ENCODE assay signal across 17 cellular contexts in genomic region chr11:61364012-61364396, GRCh38. TPM values are rescaled to one million over a fixed set of nuclear protein-coding genes. Genes with fewer than 3 reads are reported as not detected.
A peak's percentile ranks its signal among the peaks of the same experiment; 100 is the strongest.
DNase-seq lines count a peak whose midpoint lies in the region; ATAC-seq and TF ChIP-seq lines count a peak whose summit lies in the region.
"Had no signal": no experiment of that assay in that cellular context is flagged by ENCODE, and none has a peak within 500 bp of the region (broad histone marks: within the 10 kb centered on the region; RNA-seq: fewer than 3 reads in every experiment).

No MANE protein-coding gene starts in this region.

- POLR2A ChIA-PET in MCF 10A (lab: Yijun Ruan, JAX), result interaction anchor here (0.7 to 13.7 kb wide), 6 partner anchors 15 to 66 kb away, joined by 3 to 429 read pairs (median 80); partner anchors contain the start of genes CPSF7, DDB1, SDHAF2 and TKFC
- POLR2A ChIA-PET in T-cell (lab: Charles Lee), result no interaction called here

- H3K9me3 Mint-ChIP-seq in MCF 10A (ENCODE audit: unreplicated experiment) (no peaks in the 10 kb centered on the region), T-cell (no peaks in the 10 kb centered on the region)
- H3K9me3 Mint-ChIP-seq in central memory CD8-positive, alpha-beta T cell, result no peaks in the 10 kb centered on the region
- H3K9me3 Mint-ChIP-seq in stimulated activated memory B cell treated with anti-CD40 and anti-IgM and Interleukin-4, amounts not matched to agents 10 μg/mL and 1 μg/mL and 100 μg/mL, for 72 hours, result no peaks in the 10 kb centered on the region

- intact Hi-C loops in MCF 10A (cut with micrococcal nuclease), result no loop called here
- intact Hi-C loops in breast epithelium (cut with DNase I; ENCODE audit: low total_unique reads), result no loop called here
- intact Hi-C loops in mucosa of descending colon (cut with DNase I, micrococcal nuclease), result no loop called here

- H3K36me3 Mint-ChIP-seq in MCF 10A (ENCODE audit: insufficient read depth, unreplicated experiment) (peaks cover 66% of the 10 kb centered on the region), T-cell (peaks cover 21% of the 10 kb centered on the region)
- peaks cover 47% of the 10 kb centered on the region for H3K36me3 Mint-ChIP-seq in central memory CD8-positive, alpha-beta T cell (ENCODE audit: insufficient read depth)
- H3K36me3 Mint-ChIP-seq in stimulated activated memory B cell treated with anti-CD40 and anti-IgM and Interleukin-4, amounts not matched to agents 10 μg/mL and 1 μg/mL and 100 μg/mL, for 72 hours, result peaks cover 28% of the 10 kb centered on the region

- BruUV-seq in MCF 10A (replicated peaks; lab: Mats Ljungman, UMichigan), result no TSS peak

- H3K4me3 Mint-ChIP-seq in MCF 10A (ENCODE audit: unreplicated experiment) (peak overlapping the region; percentile 93), T-cell (peak overlapping the region; percentile 99 to 100 (median 100))
- peak overlapping the region; percentile 96 for H3K4me3 Mint-ChIP-seq in central memory CD8-positive, alpha-beta T cell
- peak overlapping the region; percentile 5 for H3K4me3 Mint-ChIP-seq in stimulated activated memory B cell treated with anti-CD40 and anti-IgM and Interleukin-4, amounts not matched to agents 10 μg/mL and 1 μg/mL and 100 μg/mL, for 72 hours

- peaks cover 0 to 6% of the 10 kb centered on the region in 2 donors for H3K4me1 ChIP-seq in breast epithelium
- H3K4me1 ChIP-seq in mucosa of descending colon (ENCODE audit: low read depth), result peaks cover 30% of the 10 kb centered on the region

- ATAC-seq in T-cell (replicated peaks in 1 of 4) (no peak), mucosa of descending colon (no peak)
- no peak for ATAC-seq in central memory CD8-positive, alpha-beta T cell (replicated peaks; ENCODE audit: extremely low read depth, poor library complexity, severe bottlenecking)
- no peak for ATAC-seq in stimulated activated memory B cell treated with anti-CD40 and anti-IgM and Interleukin-4, amounts not matched to agents 10 μg/mL and 1 μg/mL and 100 μg/mL, for 72 hours
- ATAC-seq: heart right ventricle had no signal

- no peak for TF ChIP-seq CTCF in MCF 10A (IDR thresholded peaks at IDR 0.05; ENCODE audit: unreplicated experiment)
- TF ChIP-seq CTCF in breast epithelium (IDR thresholded peaks at IDR 0.05), result no peak
- no peak for TF ChIP-seq CTCF in mucosa of descending colon (IDR thresholded peaks at IDR 0.05)

- no peak overlapping the region for H3K27ac ChIP-seq in breast epithelium
- H3K27ac ChIP-seq: esophagus squamous epithelium, heart right ventricle, tibial nerve had no signal

- CTCF ChIA-PET in MCF 10A (lab: Yijun Ruan, JAX), result interaction anchor here (11.4 to 22.4 kb wide), 2 partner anchors 20 to 27 kb away, joined by 154 to 294 read pairs; partner anchors contain the start of genes DDB1 and TKFC
- CTCF ChIA-PET in T-cell (lab: Charles Lee), result interaction anchor here in 1 of 2 donors (0.7 to 4.5 kb wide), 2 partner anchors 28 to 311 kb away, joined by 3 to 54 read pairs; no protein-coding TSS in a partner anchor

- H3K9me3 ChIP-seq in breast epithelium (no peaks in the 10 kb centered on the region), mucosa of descending colon (no peaks in the 10 kb centered on the region)
- H3K9me3 ChIP-seq: BE2C, esophagus squamous epithelium, heart right ventricle, tibial nerve had no signal

- DNase-seq in MCF 10A (ENCODE audit: unreplicated experiment) (no peak), breast epithelium (ENCODE audit: low spot score in 2 of 2) (no peak), T-cell (no peak), AG20443 (ENCODE audit: low spot score) (no peak), mucosa of descending colon (no peak), A172 (ENCODE audit: low spot score) (no peak)
- DNase-seq in central memory CD8-positive, alpha-beta T cell (ENCODE audit: low spot score in 2 of 2), result no peak
- DNase-seq: activated CD8-positive, alpha-beta memory T cell treated with anti-CD3 and anti-CD28 coated beads for 24 hours; BE2C; cortex of kidney; esophagus squamous epithelium; heart right ventricle; kidney glomerular epithelial cell; NCI-H446 treated with DMSO at 0.1 percent for 48 hours; stimulated activated CD4-positive, alpha-beta T cell treated with anti-CD3 and anti-CD28 coated beads, Interleukin-1b, Interleukin-23, amount 100 ng/mL, for 48 hours had no signal

- no peaks in the 10 kb centered on the region for H3K27me3 Mint-ChIP-seq in MCF 10A (ENCODE audit: insufficient read depth, unreplicated experiment)
- H3K27me3 Mint-ChIP-seq in T-cell, result no peaks in the 10 kb centered on the region
- H3K27me3 Mint-ChIP-seq in central memory CD8-positive, alpha-beta T cell, result no peaks in the 10 kb centered on the region
- H3K27me3 Mint-ChIP-seq in stimulated activated memory B cell treated with anti-CD40 and anti-IgM and Interleukin-4, amounts not matched to agents 10 μg/mL and 1 μg/mL and 100 μg/mL, for 72 hours, result no peaks in the 10 kb centered on the region

- H3K36me3 ChIP-seq in breast epithelium (no peaks in the 10 kb centered on the region), mucosa of descending colon (ENCODE audit: low read depth) (peaks cover 14% of the 10 kb centered on the region)

- no peak for TF ChIP-seq POLR2A in breast epithelium (IDR thresholded peaks at IDR 0.05)

- no peak overlapping the region for H3K4me3 ChIP-seq in breast epithelium
- no peak overlapping the region for H3K4me3 ChIP-seq in mucosa of descending colon
- H3K4me3 ChIP-seq: tibial nerve had no signal

- H3K4me1 Mint-ChIP-seq in MCF 10A (ENCODE audit: insufficient read depth, unreplicated experiment), result peaks cover 26% of the 10 kb centered on the region
- peaks cover 33 to 42% (median 41%) of the 10 kb centered on the region in 3 donors for H3K4me1 Mint-ChIP-seq in T-cell
- H3K4me1 Mint-ChIP-seq in central memory CD8-positive, alpha-beta T cell, result peaks cover 24% of the 10 kb centered on the region
- peaks cover 40% of the 10 kb centered on the region for H3K4me1 Mint-ChIP-seq in stimulated activated memory B cell treated with anti-CD40 and anti-IgM and Interleukin-4, amounts not matched to agents 10 μg/mL and 1 μg/mL and 100 μg/mL, for 72 hours

- H3K27ac Mint-ChIP-seq in MCF 10A (ENCODE audit: low read depth, unreplicated experiment) (no peak overlapping the region), T-cell (peak overlapping the region in 1 of 2 donors; percentile 52)
- no peak overlapping the region for H3K27ac Mint-ChIP-seq in central memory CD8-positive, alpha-beta T cell (ENCODE audit: low read depth)
- H3K27ac Mint-ChIP-seq in stimulated activated memory B cell treated with anti-CD40 and anti-IgM and Interleukin-4, amounts not matched to agents 10 μg/mL and 1 μg/mL and 100 μg/mL, for 72 hours, result peak overlapping the region; percentile 93

- H3K27me3 ChIP-seq in breast epithelium, result no peaks in the 10 kb centered on the region
- H3K27me3 ChIP-seq: BE2C, esophagus squamous epithelium, heart right ventricle, tibial nerve had no signal

RNA-seq across cellular contexts. Expression of gene TMEM138, which starts 1.8 kb away (rescaled TPM):
- total RNA-seq in MCF 10A (2022) (39.9 and 46.5 TPM in 2 replicates), breast epithelium (10 to 100 TPM; 24.6 to 38.5 (median 32.8) TPM), T-cell (10 to 100 TPM; 48.7 to 57.7 (median 56.6) TPM), mucosa of descending colon (10 to 100 TPM; 35.2 to 38.2 (median 37.8) TPM)
- 10.8 and 41.9 TPM in 2 replicates for total RNA-seq in A172 (2014; rRNA removed; shearing (Covaris generic))

RNA-seq across cellular contexts. Expression of gene CYB561A3, which starts 2.3 kb away (rescaled TPM):
- total RNA-seq in MCF 10A (2022), result 28.4 and 28.8 TPM in 2 replicates
- 10 to 100 TPM; 36.7 to 46.9 (median 44.3) TPM for total RNA-seq in breast epithelium
- 10 to 100 TPM; 34.8 to 49.1 (median 47.3) TPM for total RNA-seq in T-cell
- 10 to 100 TPM; 65.0 to 91.0 (median 66.6) TPM for total RNA-seq in mucosa of descending colon
- total RNA-seq in A172 (2014; rRNA removed; shearing (Covaris generic)), result 37.1 and 45.0 TPM in 2 replicates

RNA-seq across cellular contexts. Expression of gene TMEM216, which starts 28.4 kb away (rescaled TPM):
- total RNA-seq in MCF 10A (2022) (3.2 and 4.0 TPM in 2 replicates), breast epithelium (10 to 100 TPM; 12.8 to 36.0 (median 27.5) TPM), T-cell (10 to 100 TPM in 3 of 5 donors, 1 to 10 TPM in 2; 5.3 to 16.9 (median 12.5) TPM), mucosa of descending colon (10 to 100 TPM in 1 of 3 donors, 1 to 10 TPM in 2; 7.9 to 12.7 (median 8.9) TPM)
- total RNA-seq in A172 (2014; rRNA removed; shearing (Covaris generic)), result not detected in 2 replicates

RNA-seq across cellular contexts. Expression of gene TKFC, which starts 31.0 kb away (rescaled TPM):
- total RNA-seq in MCF 10A (2022) (79.7 and 93.7 TPM in 2 replicates), breast epithelium (10 to 100 TPM; 15.2 to 34.4 (median 26.9) TPM), T-cell (10 to 100 TPM; 30.9 to 53.9 (median 46.6) TPM), mucosa of descending colon (10 to 100 TPM; 30.9 to 78.8 (median 63.1) TPM)
- 34.7 and 45.9 TPM in 2 replicates for total RNA-seq in A172 (2014; rRNA removed; shearing (Covaris generic))

RNA-seq across cellular contexts. Expression of gene DDB1, which starts 31.1 kb away (rescaled TPM):
- total RNA-seq in MCF 10A (2022), result 172 and 188 TPM in 2 replicates
- total RNA-seq in breast epithelium, result 100 to 1,000 TPM; 131 to 150 (median 145) TPM
- total RNA-seq in T-cell, result 100 to 1,000 TPM; 165 to 186 (median 176) TPM
- total RNA-seq in mucosa of descending colon, result 100 to 1,000 TPM; 121 to 152 (median 140) TPM
- 153 and 155 TPM in 2 replicates for total RNA-seq in A172 (2014; rRNA removed; shearing (Covaris generic))

Comparison
In these comparisons a context has a peak if more than half of its experiments do, and no peak if none do; other contexts are left out.
1. H3K4me3 Mint-ChIP-seq: peak in every context shown above with its lines; median percentile 100 in T-cell; 96 in central memory CD8-positive, alpha-beta T cell; 93 in MCF 10A; 5 in stimulated activated memory B cell treated with anti-CD40 and anti-IgM and Interleukin-4, amounts not matched to agents 10 μg/mL and 1 μg/mL and 100 μg/mL, for 72 hours.